ENCODE assay signal across 37 cellular contexts in the genomic region with DNA sequence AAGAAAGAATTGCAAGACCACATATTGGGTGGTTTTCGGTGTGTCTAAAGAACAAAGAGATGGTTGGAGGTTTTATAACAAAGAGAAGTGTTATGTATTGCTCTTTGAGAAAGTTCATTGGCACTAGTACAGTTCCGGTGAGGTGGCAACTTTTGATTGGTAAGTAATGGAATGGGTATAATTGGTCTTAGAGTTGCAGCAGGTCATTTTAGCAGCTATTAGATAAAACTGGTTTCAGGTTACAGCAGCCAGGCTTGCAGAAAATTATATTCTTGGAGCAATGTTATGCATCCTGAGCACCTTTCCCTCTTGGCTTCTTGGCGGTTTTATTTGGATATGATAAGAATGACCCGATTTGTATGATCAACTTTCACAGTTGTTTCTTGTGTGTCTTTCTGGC. TPM values are rescaled to one million over a fixed set of nuclear protein-coding genes. Genes with fewer than 3 reads are reported as not detected.
"Had no signal": no experiment of that assay in that cellular context is flagged by ENCODE, and none has a peak within 500 bp of the region (broad histone marks: within the 10 kb centered on the region; RNA-seq: fewer than 3 reads in every experiment).

No MANE protein-coding gene starts in this region.

- H3K36me3 Mint-ChIP-seq: activated CD4-positive, alpha-beta memory T cell treated with anti-CD3 and anti-CD28 coated beads for 36 hours; activated naive CD8-positive, alpha-beta T cell treated with anti-CD3 and anti-CD28 coated beads, Interleukin-2, amount 10 ng/mL, durations not matched to agents 7 days and 5 days; stimulated activated memory B cell treated with anti-CD40 and anti-IgM and Interleukin-4, amounts not matched to agents 10 μg/mL and 1 μg/mL and 100 μg/mL, for 72 hours had no signal

- H3K4me1 ChIP-seq: breast epithelium, pancreas, prostate gland had no signal

- H3K27me3 Mint-ChIP-seq: activated CD4-positive, alpha-beta memory T cell treated with anti-CD3 and anti-CD28 coated beads for 36 hours; stimulated activated memory B cell treated with anti-CD40 and anti-IgM and Interleukin-4, amounts not matched to agents 10 μg/mL and 1 μg/mL and 100 μg/mL, for 72 hours had no signal

- ATAC-seq: gastrocnemius medialis; pancreas; stimulated activated memory B cell treated with anti-CD40 and anti-IgM and Interleukin-4, amounts not matched to agents 10 μg/mL and 1 μg/mL and 100 μg/mL, for 72 hours; stimulated activated naive CD8-positive, alpha-beta T cell treated with anti-CD3 and anti-CD28 coated beads, Interleukin-15, amount 100 ng/mL, for 72 hours had no signal

- H3K4me1 Mint-ChIP-seq: activated CD4-positive, alpha-beta T cell treated with anti-CD3 and anti-CD28 coated beads, Interleukin-2, amount 10 ng/mL, durations not matched to agents 24 days and 14 days; activated naive CD8-positive, alpha-beta T cell treated with anti-CD3 and anti-CD28 coated beads, Interleukin-2, amount 10 ng/mL, durations not matched to agents 7 days and 5 days; stimulated activated memory B cell treated with anti-CD40 and anti-IgM and Interleukin-4, amounts not matched to agents 10 μg/mL and 1 μg/mL and 100 μg/mL, for 72 hours; stimulated activated naive CD8-positive, alpha-beta T cell treated with anti-CD3 and anti-CD28 coated beads, Interleukin-15, amount 100 ng/mL, for 72 hours had no signal

- H3K27me3 ChIP-seq: breast epithelium, gastrocnemius medialis, pancreas, thyroid gland, upper lobe of left lung had no signal

- H3K36me3 ChIP-seq: breast epithelium, esophagus muscularis mucosa, gastrocnemius medialis, left ventricle myocardium inferior, pancreas, prostate gland, thyroid gland, upper lobe of left lung had no signal

- H3K27ac ChIP-seq: breast epithelium, esophagus muscularis mucosa, gastrocnemius medialis, left ventricle myocardium inferior, pancreas, prostate gland, thyroid gland, upper lobe of left lung had no signal

- FAIRE-seq: colon, pancreas had no signal

- H3K27ac Mint-ChIP-seq: activated CD4-positive, alpha-beta memory T cell treated with anti-CD3 and anti-CD28 coated beads for 36 hours; activated CD4-positive, alpha-beta T cell treated with anti-CD3 and anti-CD28 coated beads, Interleukin-2, amount 10 ng/mL, durations not matched to agents 24 days and 14 days; activated naive CD4-positive, alpha-beta T cell treated with anti-CD3 and anti-CD28 coated beads for 36 hours; activated naive CD8-positive, alpha-beta T cell treated with anti-CD3 and anti-CD28 coated beads, Interleukin-2, amount 10 ng/mL, durations not matched to agents 7 days and 5 days; activated T-helper 1 cell treated with anti-CD3 and anti-CD28 coated beads, Interleukin-12 subunit alpha, Interleukin-12 subunit beta, Interleukin-2, Interleukin-4 antibody, amounts not matched to agents 30 ng/mL and 10 ng/mL and 1 ng/mL, durations not matched to agents 14 hours and 24 hours and 36 hours; stimulated activated memory B cell treated with anti-CD40 and anti-IgM and Interleukin-4, amounts not matched to agents 10 μg/mL and 1 μg/mL and 100 μg/mL, for 72 hours; stimulated activated naive CD8-positive, alpha-beta T cell treated with anti-CD3 and anti-CD28 coated beads, Interleukin-15, amount 100 ng/mL, for 72 hours had no signal

- H3K4me3 Mint-ChIP-seq: activated CD4-positive, alpha-beta memory T cell treated with anti-CD3 and anti-CD28 coated beads for 36 hours; activated CD4-positive, alpha-beta T cell treated with anti-CD3 and anti-CD28 coated beads, Interleukin-2, amount 10 ng/mL, durations not matched to agents 24 days and 14 days; activated naive CD4-positive, alpha-beta T cell treated with anti-CD3 and anti-CD28 coated beads for 36 hours; activated naive CD8-positive, alpha-beta T cell treated with anti-CD3 and anti-CD28 coated beads, Interleukin-2, amount 10 ng/mL, durations not matched to agents 7 days and 5 days; activated T-helper 1 cell treated with anti-CD3 and anti-CD28 coated beads, Interleukin-12 subunit alpha, Interleukin-12 subunit beta, Interleukin-2, Interleukin-4 antibody, amounts not matched to agents 30 ng/mL and 10 ng/mL and 1 ng/mL, durations not matched to agents 14 hours and 24 hours and 36 hours; stimulated activated memory B cell treated with anti-CD40 and anti-IgM and Interleukin-4, amounts not matched to agents 10 μg/mL and 1 μg/mL and 100 μg/mL, for 72 hours; stimulated activated naive CD8-positive, alpha-beta T cell treated with anti-CD3 and anti-CD28 coated beads, Interleukin-15, amount 100 ng/mL, for 72 hours had no signal

- H3K9me3 Mint-ChIP-seq: activated CD4-positive, alpha-beta memory T cell treated with anti-CD3 and anti-CD28 coated beads for 36 hours; activated CD4-positive, alpha-beta T cell treated with anti-CD3 and anti-CD28 coated beads, Interleukin-2, amount 10 ng/mL, durations not matched to agents 24 days and 14 days; activated naive CD4-positive, alpha-beta T cell treated with anti-CD3 and anti-CD28 coated beads for 36 hours; activated naive CD8-positive, alpha-beta T cell treated with anti-CD3 and anti-CD28 coated beads, Interleukin-2, amount 10 ng/mL, durations not matched to agents 7 days and 5 days; activated T-helper 1 cell treated with anti-CD3 and anti-CD28 coated beads, Interleukin-12 subunit alpha, Interleukin-12 subunit beta, Interleukin-2, Interleukin-4 antibody, amounts not matched to agents 30 ng/mL and 10 ng/mL and 1 ng/mL, durations not matched to agents 14 hours and 24 hours and 36 hours; stimulated activated memory B cell treated with anti-CD40 and anti-IgM and Interleukin-4, amounts not matched to agents 10 μg/mL and 1 μg/mL and 100 μg/mL, for 72 hours; stimulated activated naive CD8-positive, alpha-beta T cell treated with anti-CD3 and anti-CD28 coated beads, Interleukin-15, amount 100 ng/mL, for 72 hours had no signal

- DNase-seq: activated CD4-positive, alpha-beta memory T cell treated with anti-CD3 and anti-CD28 coated beads for 36 hours; activated CD4-positive, alpha-beta T cell treated with anti-CD3 and anti-CD28 coated beads, Interleukin-2, amount 10 ng/mL, durations not matched to agents 24 days and 14 days; activated CD4-positive, CD25-positive, alpha-beta regulatory T cell treated with anti-CD3 and anti-CD28 coated beads, Interleukin-2, amount 50 U/mL, for 72 hours; activated CD8-positive, alpha-beta memory T cell treated with anti-CD3 and anti-CD28 coated beads, Interleukin-2, amount 50 U/mL, for 4 hours; activated effector memory CD4-positive, alpha-beta T cell treated with anti-CD3 and anti-CD28 coated beads, Interleukin-2, amount 50 U/mL, for 16 hours; activated naive CD4-positive, alpha-beta T cell treated with anti-CD3 and anti-CD28 coated beads for 36 hours; activated naive CD8-positive, alpha-beta T cell treated with anti-CD3 and anti-CD28 coated beads, Interleukin-2, amount 10 ng/mL, durations not matched to agents 7 days and 5 days; activated T-cell treated with anti-CD3 and anti-CD28 coated beads, Interleukin-2, amount 50 U/mL, for 1 hour; amniotic stem cell; central memory CD4-positive, alpha-beta T cell; dermis blood vessel endothelial cell; effector CD4-positive, alpha-beta T cell; gastrocnemius medialis; glutamatergic neuron; islet precursor cell; left ventricle myocardium inferior; nucleus accumbens; pancreas; retina; stimulated activated CD4-positive, alpha-beta T cell treated with anti-CD3 and anti-CD28 coated beads, Interleukin-1b, Interleukin-23, amount 100 ng/mL, for 48 hours; stimulated activated CD4-positive, alpha-beta T cell treated with anti-CD3 and anti-CD28 coated beads, Interleukin-4, amount 100 ng/mL, for 4 hours; stimulated activated CD8-positive, alpha-beta memory T cell treated with anti-CD3 and anti-CD28 coated beads, Interleukin-4, amount 100 ng/mL, for 48 hours; stimulated activated naive CD8-positive, alpha-beta T cell treated with anti-CD3 and anti-CD28 coated beads, Interleukin-15, amount 100 ng/mL, for 72 hours; T-helper 2 cell; thyroid gland; upper lobe of left lung had no signal

- H3K4me3 ChIP-seq: breast epithelium, esophagus muscularis mucosa, gastrocnemius medialis, left ventricle myocardium inferior, pancreas, prostate gland, smooth muscle cell, thyroid gland, upper lobe of left lung had no signal

- H3K4me2 ChIP-seq: smooth muscle cell had no signal

- H3K9me3 ChIP-seq: breast epithelium, esophagus muscularis mucosa, gastrocnemius medialis, left ventricle myocardium inferior, pancreas, prostate gland, thyroid gland, upper lobe of left lung had no signal

RNA-seq across cellular contexts. Expression of gene SSTR4, which starts 12.3 kb away (rescaled TPM):
- total RNA-seq: activated CD4-positive, alpha-beta memory T cell treated with anti-CD3 and anti-CD28 coated beads for 36 hours; activated CD4-positive, alpha-beta T cell treated with anti-CD3 and anti-CD28 coated beads, Interleukin-2, amount 10 ng/mL, durations not matched to agents 24 days and 14 days; activated CD8-positive, alpha-beta memory T cell treated with anti-CD3 and anti-CD28 coated beads for 36 hours; activated naive CD4-positive, alpha-beta T cell treated with anti-CD3 and anti-CD28 coated beads for 36 hours; activated naive CD8-positive, alpha-beta T cell treated with anti-CD3 and anti-CD28 coated beads, Interleukin-2, amount 10 ng/mL, durations not matched to agents 7 days and 5 days; activated T-helper 1 cell treated with anti-CD3 and anti-CD28 coated beads, Interleukin-12 subunit alpha, Interleukin-12 subunit beta, Interleukin-2, Interleukin-4 antibody, amounts not matched to agents 30 ng/mL and 10 ng/mL and 1 ng/mL, durations not matched to agents 14 hours and 24 hours and 36 hours; breast epithelium; dermis blood vessel endothelial cell; esophagus muscularis mucosa; gastrocnemius medialis; left ventricle myocardium inferior; lung microvascular endothelial cell; mesenteric fat pad; mucosa of gallbladder; pancreas; prostate gland; smooth muscle cell; thyroid gland had no signal

RNA-seq across cellular contexts. Expression of gene THBD, which starts 26.6 kb away (rescaled TPM):
- total RNA-seq: activated CD4-positive, alpha-beta memory T cell treated with anti-CD3 and anti-CD28 coated beads for 36 hours; activated CD4-positive, alpha-beta T cell treated with anti-CD3 and anti-CD28 coated beads, Interleukin-2, amount 10 ng/mL, durations not matched to agents 24 days and 14 days; activated CD8-positive, alpha-beta memory T cell treated with anti-CD3 and anti-CD28 coated beads for 36 hours; activated naive CD4-positive, alpha-beta T cell treated with anti-CD3 and anti-CD28 coated beads for 36 hours; activated T-helper 1 cell treated with anti-CD3 and anti-CD28 coated beads, Interleukin-12 subunit alpha, Interleukin-12 subunit beta, Interleukin-2, Interleukin-4 antibody, amounts not matched to agents 30 ng/mL and 10 ng/mL and 1 ng/mL, durations not matched to agents 14 hours and 24 hours and 36 hours had no signal
